In the genomic region with DNA sequence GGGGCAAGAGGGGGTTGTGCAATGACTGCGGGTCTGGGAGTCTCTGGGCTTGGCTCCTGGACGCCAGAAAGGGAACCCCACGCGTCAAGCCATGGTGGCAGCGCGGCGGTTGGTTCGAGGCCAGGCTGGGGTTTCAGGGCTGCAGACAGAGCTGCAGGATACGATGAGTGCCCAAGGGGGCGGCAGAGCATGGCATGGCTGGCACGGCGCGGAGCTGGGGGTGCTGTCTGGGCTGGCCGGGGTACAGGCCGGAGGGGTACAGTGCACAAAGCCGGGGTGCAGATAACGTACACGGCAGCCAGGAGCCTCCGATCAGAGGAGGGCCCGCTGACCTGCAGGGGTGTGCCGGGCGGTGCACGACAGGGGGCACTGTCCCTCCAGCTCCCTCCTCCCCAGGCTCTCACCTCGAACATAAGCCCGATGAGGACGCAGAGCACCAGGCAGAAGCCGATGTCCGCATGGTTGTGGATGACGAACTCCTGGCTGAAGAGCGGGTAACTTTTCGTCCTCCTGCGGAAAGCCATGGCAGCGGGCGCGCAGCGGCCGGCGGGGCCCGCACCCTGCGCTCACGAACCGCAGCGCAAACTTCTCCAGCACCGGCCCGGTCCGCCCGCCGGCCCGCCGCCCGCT, we compare ENCODE assay signal across 8 cellular contexts. TPM values are rescaled to one million over a fixed set of nuclear protein-coding genes. Genes with fewer than 3 reads are reported as not detected.
DNase-seq lines count a peak whose midpoint lies in the region; ATAC-seq and TF ChIP-seq lines count a peak whose summit lies in the region.

No MANE protein-coding gene starts in this region.

- CTCF ChIA-PET in activated CD8-positive, alpha-beta T cell treated with anti-CD3 and anti-CD28 coated beads for 36 hours (lab: Charles Lee): interaction anchor here (0.6 to 6.8 kb wide), 17 partner anchors 9 to 291 kb away, joined by 3 to 46 read pairs (median 4); no protein-coding TSS in a partner anchor

- intact Hi-C loops in activated CD8-positive, alpha-beta T cell treated with anti-CD3 and anti-CD28 coated beads for 36 hours (cut with micrococcal nuclease): loop anchor here (5.0 kb wide), 2 partner anchors 39 to 159 kb away; no protein-coding TSS in a partner anchor

- DNase-seq in Ammon's horn (ENCODE audit: low spot score) (peak; percentile 63), NCI-H748 treated with DMSO at 0.1 percent for 48 hours (lab: John Stamatoyannopoulos, UW) (peak; percentile 59), epithelial cell of prostate (ENCODE audit: low read depth, low spot score) (no peak)
- DNase-seq in activated CD8-positive, alpha-beta T cell treated with anti-CD3 and anti-CD28 coated beads for 36 hours: peak; percentile 77
- peak; percentile 52 for DNase-seq in stimulated activated naive CD4-positive, alpha-beta T cell treated with Interleukin-2 at 50 U/mL for 16 hours (lab: John Stamatoyannopoulos, UW)

- H3K4me1 Mint-ChIP-seq in activated CD8-positive, alpha-beta T cell treated with anti-CD3 and anti-CD28 coated beads for 36 hours (ENCODE audit: low read depth): peaks cover 32% of the 10 kb centered on the region

- peak overlapping the region; percentile 60 to 76 for H3K4me3 ChIP-seq in muscle layer of colon (ENCODE audit: low read depth in 1 of 2, low read length in 2 of 2)

- H3K4me3 Mint-ChIP-seq in activated CD8-positive, alpha-beta T cell treated with anti-CD3 and anti-CD28 coated beads for 36 hours: peak overlapping the region; percentile 78

- ATAC-seq in GM18861 (IDR thresholded peaks at IDR 0.05; ENCODE audit: unreplicated experiment): peak; percentile 46
- ATAC-seq in HG03095 (IDR thresholded peaks at IDR 0.05; ENCODE audit: unreplicated experiment): peak; percentile 52
- peak; percentile 78 for ATAC-seq in activated CD8-positive, alpha-beta T cell treated with anti-CD3 and anti-CD28 coated beads for 36 hours

- no peaks in the 10 kb centered on the region for H3K27me3 Mint-ChIP-seq in activated CD8-positive, alpha-beta T cell treated with anti-CD3 and anti-CD28 coated beads for 36 hours

- H3K27ac Mint-ChIP-seq in activated CD8-positive, alpha-beta T cell treated with anti-CD3 and anti-CD28 coated beads for 36 hours: peak overlapping the region; percentile 73

- no peaks in the 10 kb centered on the region for H3K9me3 ChIP-seq in muscle layer of colon (ENCODE audit: low read length)

- no peaks in the 10 kb centered on the region for H3K27me3 ChIP-seq in muscle layer of colon (ENCODE audit: control insufficient read depth in 1 of 2, insufficient read depth in 2 of 2, low read length in 2 of 2)

- no peaks in the 10 kb centered on the region for H3K36me3 Mint-ChIP-seq in activated CD8-positive, alpha-beta T cell treated with anti-CD3 and anti-CD28 coated beads for 36 hours (ENCODE audit: low read depth)

- TF ChIP-seq CTCF in activated CD8-positive, alpha-beta T cell treated with anti-CD3 and anti-CD28 coated beads for 36 hours (IDR thresholded peaks at IDR 0.05): peak; percentile 66

- H3K4me1 ChIP-seq in muscle layer of colon (ENCODE audit: insufficient read depth, low read length): peaks cover 46% of the 10 kb centered on the region

- H3K27ac ChIP-seq in epithelial cell of prostate: peak overlapping the region; percentile 80
- H3K27ac ChIP-seq in muscle layer of colon (ENCODE audit: low read depth, low read length): peak overlapping the region; percentile 71

- H3K36me3 ChIP-seq in muscle layer of colon (ENCODE audit: insufficient read depth, low read length): no peaks in the 10 kb centered on the region

- POLR2A ChIA-PET in activated CD8-positive, alpha-beta T cell treated with anti-CD3 and anti-CD28 coated beads for 36 hours (lab: Charles Lee): interaction anchor here (0.6 to 1.8 kb wide), 5 partner anchors 33 to 294 kb away, joined by 3 to 7 read pairs (median 3); a partner anchor contains a TSS

- H3K9ac ChIP-seq in muscle layer of colon (ENCODE audit: low read length): peak overlapping the region; percentile 45

- no peaks in the 10 kb centered on the region for H3K9me3 Mint-ChIP-seq in activated CD8-positive, alpha-beta T cell treated with anti-CD3 and anti-CD28 coated beads for 36 hours

RNA-seq across cellular contexts. Expression of a gene that starts 0.4 kb away (rescaled TPM):
- 1 to 10 TPM in 1 of 2 experiments, under 1 TPM in 1; 0.94 to 1.0 TPM for total RNA-seq in activated CD8-positive, alpha-beta T cell treated with anti-CD3 and anti-CD28 coated beads for 36 hours
